Comparison of ENCODE assay signal across 8 cellular contexts in genomic region chr11:19660076-19660475, GRCh38. TPM values are rescaled to one million over a fixed set of nuclear protein-coding genes. Genes with fewer than 3 reads are reported as not detected.
DNase-seq lines count a peak whose midpoint lies in the region; ATAC-seq and TF ChIP-seq lines count a peak whose summit lies in the region.

No MANE protein-coding gene starts in this region.

- intact Hi-C loops in CD8-positive, alpha-beta T cell (cut with DNase I, micrococcal nuclease): no loop called here

- H3K27me3 ChIP-seq in CD8-positive, alpha-beta T cell (ENCODE audit: insufficient read depth, low read length): no peaks in the 10 kb centered on the region
- H3K27me3 ChIP-seq in SJSA1 (replicated peaks): no peaks in the 10 kb centered on the region

- peak; percentile 11 for ATAC-seq in CD8-positive, alpha-beta T cell
- peak; percentile 100 for ATAC-seq in GM18909 (IDR thresholded peaks at IDR 0.05; ENCODE audit: poor library complexity, unreplicated experiment)
- ATAC-seq in HG03025 (IDR thresholded peaks at IDR 0.05; ENCODE audit: low FRiP score, unreplicated experiment): peak; percentile 94

- H3K9me3 ChIP-seq in CD8-positive, alpha-beta T cell (ENCODE audit: low read length): no peaks in the 10 kb centered on the region
- no peaks in the 10 kb centered on the region for H3K9me3 ChIP-seq in SJSA1 (replicated peaks)

- H3K4me1 Mint-ChIP-seq in CD8-positive, alpha-beta T cell (ENCODE audit: low read depth): no peaks in the 10 kb centered on the region
- H3K4me1 Mint-ChIP-seq in immature natural killer cell: peaks cover 3 to 5% of the 10 kb centered on the region in 2 donors

- H3K9me3 Mint-ChIP-seq in CD8-positive, alpha-beta T cell: no peaks in the 10 kb centered on the region
- H3K9me3 Mint-ChIP-seq in immature natural killer cell: no peaks in the 10 kb centered on the region

- no peak overlapping the region for H3K4me3 Mint-ChIP-seq in CD8-positive, alpha-beta T cell
- no peak overlapping the region for H3K4me3 Mint-ChIP-seq in immature natural killer cell

- no peaks in the 10 kb centered on the region for H3K36me3 Mint-ChIP-seq in CD8-positive, alpha-beta T cell
- no peaks in the 10 kb centered on the region for H3K36me3 Mint-ChIP-seq in immature natural killer cell

- no peak overlapping the region for H3K27ac ChIP-seq in CD8-positive, alpha-beta T cell (ENCODE audit: low read depth, low read length)
- no peak overlapping the region for H3K27ac ChIP-seq in SJSA1

- TF ChIP-seq CTCF in CD8-positive, alpha-beta T cell (IDR thresholded peaks at IDR 0.05): no peak

- no peak overlapping the region for H3K27ac Mint-ChIP-seq in CD8-positive, alpha-beta T cell
- no peak overlapping the region for H3K27ac Mint-ChIP-seq in immature natural killer cell

- CTCF ChIA-PET in CD8-positive, alpha-beta T cell (lab: Charles Lee): no interaction called here

- POLR2A ChIA-PET in CD8-positive, alpha-beta T cell (lab: Charles Lee): no interaction called here

- no peak overlapping the region for H3K4me3 ChIP-seq in CD8-positive, alpha-beta T cell (ENCODE audit: low read depth, low read length)
- H3K4me3 ChIP-seq in SJSA1: no peak overlapping the region

- H3K4me1 ChIP-seq in CD8-positive, alpha-beta T cell (ENCODE audit: insufficient read depth, low read length): no peaks in the 10 kb centered on the region
- H3K4me1 ChIP-seq in SJSA1 (replicated peaks): peaks cover 6% of the 10 kb centered on the region

- no peaks in the 10 kb centered on the region for H3K27me3 Mint-ChIP-seq in CD8-positive, alpha-beta T cell (ENCODE audit: low read depth)
- H3K27me3 Mint-ChIP-seq in immature natural killer cell (ENCODE audit: low read depth in 3 of 3): peaks cover 2 to 3% (median 2%) of the 10 kb centered on the region in 3 donors

- no peaks in the 10 kb centered on the region for H3K36me3 ChIP-seq in CD8-positive, alpha-beta T cell (ENCODE audit: insufficient read depth, low read length)
- no peaks in the 10 kb centered on the region for H3K36me3 ChIP-seq in SJSA1

- no peak for DNase-seq in CD8-positive, alpha-beta T cell
- DNase-seq in SJSA1 (ENCODE audit: low read depth in 1 of 2, low spot score in 2 of 2): peak; percentile 31 to 46
- peak; percentile 84 for DNase-seq in iris pigment epithelial cell (ENCODE audit: low read depth)
- no peak for DNase-seq in immature natural killer cell
- no peak for DNase-seq in superior temporal gyrus (ENCODE audit: extremely low spot score)
- DNase-seq in iPS-NIHi11 (ENCODE audit: low spot score): no peak

RNA-seq across cellular contexts. Expression of gene NAV2, which starts 52.6 kb away (rescaled TPM):
- total RNA-seq in CD8-positive, alpha-beta T cell: 1 to 10 TPM in 1 of 2 experiments, under 1 TPM in 1; 0.39 to 1.3 TPM
- total RNA-seq in SJSA1 (2014; rRNA removed; shearing (Covaris generic)): 2.6 and 3.6 TPM in 2 replicates
- under 1 TPM in 1 of 3 donors, not detected in 2; 0.66 TPM for polyA plus RNA-seq in immature natural killer cell

Comparison
In these comparisons a context has a peak if more than half of its experiments do, and no peak if none do; other contexts are left out.
1. ATAC-seq: peak in every context shown above with its lines; median percentile 100 in GM18909; 94 in HG03025; 11 in CD8-positive, alpha-beta T cell.
2. DNase-seq: peak in SJSA1 (2 of 2) and iris pigment epithelial cell (single experiment); none in CD8-positive, alpha-beta T cell (0 of 7), immature natural killer cell (0 of 3), superior temporal gyrus (single experiment) and iPS-NIHi11 (single experiment).